Comparison of ENCODE assay signal across 23 cellular contexts in genomic region chr1:228309548-228310067, GRCh38.
"Had no signal": no experiment of that assay in that cellular context is flagged by ENCODE, and none has a peak within 500 bp of the region (broad histone marks: within the 10 kb centered on the region; RNA-seq: fewer than 3 reads in every experiment).

No MANE protein-coding gene starts in this region.

- H3K27me3 Mint-ChIP-seq: activated CD4-positive, alpha-beta T cell treated with anti-CD3 and anti-CD28 coated beads, Interleukin-2, amount 10 ng/mL, durations not matched to agents 7 days and 5 days; activated CD8-positive, alpha-beta T cell treated with anti-CD3 and anti-CD28 coated beads for 36 hours; activated naive CD8-positive, alpha-beta T cell treated with anti-CD3 and anti-CD28 coated beads for 36 hours; naive thymus-derived CD8-positive, alpha-beta T cell had no signal

- ATAC-seq: gastrocnemius medialis; naive thymus-derived CD8-positive, alpha-beta T cell; right cardiac atrium had no signal

- H2AFZ ChIP-seq: hepatocyte, neural progenitor cell had no signal

- H3K9me3 Mint-ChIP-seq: activated CD8-positive, alpha-beta T cell treated with anti-CD3 and anti-CD28 coated beads for 36 hours had no signal

- H3K27ac ChIP-seq: brain microvascular endothelial cell, hepatocyte, neural progenitor cell, SJSA1, spleen, tibial nerve had no signal

- H3K4me1 Mint-ChIP-seq: activated CD4-positive, alpha-beta T cell treated with anti-CD3 and anti-CD28 coated beads, Interleukin-2, amount 10 ng/mL, durations not matched to agents 7 days and 5 days; activated naive CD8-positive, alpha-beta T cell treated with anti-CD3 and anti-CD28 coated beads for 36 hours; memory B cell; naive thymus-derived CD8-positive, alpha-beta T cell; neural progenitor cell had no signal

- H3K27me3 ChIP-seq: brain microvascular endothelial cell, gastrocnemius medialis, hepatocyte, neural progenitor cell, SJSA1, spleen, tibial nerve had no signal

- H3K36me3 ChIP-seq: brain microvascular endothelial cell, neural progenitor cell, SJSA1 had no signal

- H3K4me2 ChIP-seq: hepatocyte, neural progenitor cell had no signal

- H3K4me1 ChIP-seq: neural progenitor cell, SJSA1, spleen, tibial nerve had no signal

- H3K4me3 ChIP-seq: gastrocnemius medialis, hepatocyte, neural progenitor cell, SJSA1, spleen, tibial nerve had no signal

- H3K4me3 Mint-ChIP-seq: activated CD4-positive, alpha-beta T cell treated with anti-CD3 and anti-CD28 coated beads, Interleukin-2, amount 10 ng/mL, durations not matched to agents 7 days and 5 days; activated CD8-positive, alpha-beta T cell treated with anti-CD3 and anti-CD28 coated beads for 36 hours; activated naive CD8-positive, alpha-beta T cell treated with anti-CD3 and anti-CD28 coated beads for 36 hours; activated T-helper 1 cell treated with anti-CD3 and anti-CD28 coated beads, Interleukin-12 subunit alpha, Interleukin-12 subunit beta, Interleukin-2, Interleukin-4 antibody, amounts not matched to agents 30 ng/mL and 10 ng/mL and 1 ng/mL, durations not matched to agents 14 hours and 24 hours and 36 hours; memory B cell; naive thymus-derived CD8-positive, alpha-beta T cell; neural progenitor cell had no signal

- H3K9ac ChIP-seq: neural progenitor cell had no signal

- DNase-seq: activated CD4-positive, alpha-beta T cell treated with anti-CD3 and anti-CD28 coated beads, Interleukin-2, amount 10 ng/mL, durations not matched to agents 7 days and 5 days; activated CD4-positive, CD25-positive, alpha-beta regulatory T cell treated with anti-CD3 and anti-CD28 coated beads, Interleukin-2, amount 50 U/mL, for 72 hours; activated CD8-positive, alpha-beta T cell treated with anti-CD3 and anti-CD28 coated beads for 36 hours; activated gamma-delta T cell treated with Interleukin-2 at 50 U/mL for 16 hours; activated naive CD8-positive, alpha-beta T cell treated with anti-CD3 and anti-CD28 coated beads for 36 hours; amniotic stem cell; brain microvascular endothelial cell; central memory CD4-positive, alpha-beta T cell; effector CD8-positive, alpha-beta T cell; midbrain; occipital lobe; spleen; stimulated activated naive CD4-positive, alpha-beta T cell; T-helper 2 cell had no signal

- H3K9me3 ChIP-seq: gastrocnemius medialis had no signal

- H3K27ac Mint-ChIP-seq: activated CD4-positive, alpha-beta T cell treated with anti-CD3 and anti-CD28 coated beads, Interleukin-2, amount 10 ng/mL, durations not matched to agents 7 days and 5 days; activated CD8-positive, alpha-beta T cell treated with anti-CD3 and anti-CD28 coated beads for 36 hours; activated naive CD8-positive, alpha-beta T cell treated with anti-CD3 and anti-CD28 coated beads for 36 hours; activated T-helper 1 cell treated with anti-CD3 and anti-CD28 coated beads, Interleukin-12 subunit alpha, Interleukin-12 subunit beta, Interleukin-2, Interleukin-4 antibody, amounts not matched to agents 30 ng/mL and 10 ng/mL and 1 ng/mL, durations not matched to agents 14 hours and 24 hours and 36 hours; memory B cell; neural progenitor cell had no signal
